In genomic region chr3:16482194-16482769, GRCh38 we compare ENCODE assay signal across 1 cellular context.
TF ChIP-seq lines count a peak whose summit lies in the region.

No MANE protein-coding gene starts in this region.

TF ChIP-seq in IMR-90, 13 proteins besides CTCF, POLR2A, EP300 and RAD21 (continued from another document):
- TF ChIP-seq CEBPB (IDR thresholded peaks at IDR 0.05; ENCODE audit: low read depth, low read length) (no peak), FOS (IDR thresholded peaks at IDR 0.05; ENCODE audit: low read depth, low read length) (no peak), MAZ (IDR thresholded peaks at IDR 0.05; ENCODE audit: borderline replicate concordance, low read depth, low read length) (no peak), NFE2L2 (IDR thresholded peaks at IDR 0.05; ENCODE audit: low read depth, low read length) (no peak)
TF ChIP-seq in IMR-90: peak in this region for 0.
